In the genomic region with DNA sequence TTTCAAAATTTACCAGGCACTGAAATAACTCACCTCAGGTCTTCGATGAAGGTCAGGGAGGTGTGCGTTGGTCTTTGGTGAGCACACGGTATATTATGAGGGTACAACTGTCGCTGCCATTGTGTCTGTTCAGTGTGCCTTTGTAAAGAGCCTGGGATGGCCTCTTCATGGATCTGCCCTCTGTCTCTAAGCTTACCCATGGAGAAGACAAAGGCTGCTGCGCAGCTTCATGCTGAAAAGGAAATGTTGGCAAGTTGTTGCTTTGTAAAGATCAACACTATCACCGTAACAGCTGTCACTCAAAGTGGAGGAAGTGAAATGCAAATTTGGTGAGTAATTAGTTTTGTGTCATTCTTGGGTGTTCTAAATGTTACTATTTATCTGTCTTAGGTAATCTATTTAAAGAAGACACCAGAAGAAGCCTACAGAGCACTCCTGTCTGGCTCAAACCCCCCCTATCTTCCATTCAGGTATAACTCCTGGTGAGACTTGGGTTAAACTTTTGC, we compare ENCODE assay signal across 12 cellular contexts.
DNase-seq lines count a peak whose midpoint lies in the region; ATAC-seq and TF ChIP-seq lines count a peak whose summit lies in the region.
"Had no signal": no experiment of that assay in that cellular context is flagged by ENCODE, and none has a peak within 500 bp of the region (broad histone marks: within the 10 kb centered on the region; RNA-seq: fewer than 3 reads in every experiment).

No MANE protein-coding gene starts in this region.

- H3K27ac Mint-ChIP-seq in CD4-positive, alpha-beta T cell, result peak overlapping the region; percentile 94
- peak overlapping the region; percentile 43 for H3K27ac Mint-ChIP-seq in activated T-helper 1 cell treated with anti-CD3 and anti-CD28 coated beads, Interleukin-12 subunit alpha, Interleukin-12 subunit beta, Interleukin-2, Interleukin-4 antibody, amounts not matched to agents 30 ng/mL and 10 ng/mL and 1 ng/mL, durations not matched to agents 14 hours and 24 hours and 36 hours

- H3K27me3 ChIP-seq in CD4-positive, alpha-beta T cell (ENCODE audit: control insufficient read depth, insufficient read depth, low read length), result no peaks in the 10 kb centered on the region
- H3K27me3 ChIP-seq: cardiac muscle cell had no signal

- intact Hi-C loops in CD4-positive, alpha-beta T cell (cut with DNase I, micrococcal nuclease), result loop anchor here in 1 of 2 experiments (2.0 to 5.0 kb wide), 2 partner anchors 17 to 33 kb away; no protein-coding TSS in a partner anchor
- intact Hi-C loops in activated T-helper 1 cell treated with anti-CD3 and anti-CD28 coated beads, Interleukin-12 subunit alpha, Interleukin-12 subunit beta, Interleukin-2, Interleukin-4 antibody, amounts not matched to agents 30 ng/mL and 10 ng/mL and 1 ng/mL, durations not matched to agents 14 hours and 24 hours and 36 hours (cut with micrococcal nuclease), result loop anchor here (2.0 kb wide), 1 partner anchor 69 kb away; no protein-coding TSS in a partner anchor

- no peaks in the 10 kb centered on the region for H3K9me3 ChIP-seq in CD4-positive, alpha-beta T cell (ENCODE audit: control insufficient read depth, low read length)

- POLR2A ChIA-PET in CD4-positive, alpha-beta T cell (lab: Charles Lee), result interaction anchor here (0.9 to 5.4 kb wide), 26 partner anchors 9 to 158 kb away, joined by 3 to 67 read pairs (median 12); a partner anchor contains a TSS

- H3K4me3 Mint-ChIP-seq in CD4-positive, alpha-beta T cell, result peak overlapping the region; percentile 91
- H3K4me3 Mint-ChIP-seq in activated T-helper 1 cell treated with anti-CD3 and anti-CD28 coated beads, Interleukin-12 subunit alpha, Interleukin-12 subunit beta, Interleukin-2, Interleukin-4 antibody, amounts not matched to agents 30 ng/mL and 10 ng/mL and 1 ng/mL, durations not matched to agents 14 hours and 24 hours and 36 hours, result peak overlapping the region; percentile 45

- peak; percentile 74 for ATAC-seq in CD4-positive, alpha-beta T cell (ENCODE audit: poor library complexity)
- ATAC-seq in GM19324 (IDR thresholded peaks at IDR 0.05; ENCODE audit: low FRiP score, unreplicated experiment) (peak; percentile 87), HG03060 (IDR thresholded peaks at IDR 0.05; ENCODE audit: low read depth, unreplicated experiment) (peak; percentile 93)
- ATAC-seq: left ventricle myocardium superior had no signal

- H3K27ac ChIP-seq in CD4-positive, alpha-beta T cell (ENCODE audit: low read depth, low read length), result peak overlapping the region; percentile 49
- H3K27ac ChIP-seq: C4-2B, cardiac muscle cell, SK-N-MC had no signal

- peaks cover 84% of the 10 kb centered on the region for H3K4me1 Mint-ChIP-seq in CD4-positive, alpha-beta T cell (ENCODE audit: low read depth)
- peaks cover 51% of the 10 kb centered on the region for H3K4me1 Mint-ChIP-seq in activated T-helper 1 cell treated with anti-CD3 and anti-CD28 coated beads, Interleukin-12 subunit alpha, Interleukin-12 subunit beta, Interleukin-2, Interleukin-4 antibody, amounts not matched to agents 30 ng/mL and 10 ng/mL and 1 ng/mL, durations not matched to agents 14 hours and 24 hours and 36 hours (ENCODE audit: low read depth)

- CTCF ChIA-PET in CD4-positive, alpha-beta T cell (lab: Charles Lee), result interaction anchor here (0.9 to 4.0 kb wide), 21 partner anchors 8 to 72 kb away, joined by 3 to 32 read pairs (median 5); a partner anchor contains a TSS

- H3K9me3 Mint-ChIP-seq in CD4-positive, alpha-beta T cell, result no peaks in the 10 kb centered on the region
- no peaks in the 10 kb centered on the region for H3K9me3 Mint-ChIP-seq in activated T-helper 1 cell treated with anti-CD3 and anti-CD28 coated beads, Interleukin-12 subunit alpha, Interleukin-12 subunit beta, Interleukin-2, Interleukin-4 antibody, amounts not matched to agents 30 ng/mL and 10 ng/mL and 1 ng/mL, durations not matched to agents 14 hours and 24 hours and 36 hours

- H3K36me3 Mint-ChIP-seq in CD4-positive, alpha-beta T cell (ENCODE audit: low read depth), result peaks cover 79% of the 10 kb centered on the region
- peaks cover 22% of the 10 kb centered on the region for H3K36me3 Mint-ChIP-seq in activated T-helper 1 cell treated with anti-CD3 and anti-CD28 coated beads, Interleukin-12 subunit alpha, Interleukin-12 subunit beta, Interleukin-2, Interleukin-4 antibody, amounts not matched to agents 30 ng/mL and 10 ng/mL and 1 ng/mL, durations not matched to agents 14 hours and 24 hours and 36 hours (ENCODE audit: low read depth)

- peak; percentile 14 for TF ChIP-seq CTCF in CD4-positive, alpha-beta T cell (IDR thresholded peaks at IDR 0.05)

- no peaks in the 10 kb centered on the region for H3K27me3 Mint-ChIP-seq in CD4-positive, alpha-beta T cell
- H3K27me3 Mint-ChIP-seq in activated T-helper 1 cell treated with anti-CD3 and anti-CD28 coated beads, Interleukin-12 subunit alpha, Interleukin-12 subunit beta, Interleukin-2, Interleukin-4 antibody, amounts not matched to agents 30 ng/mL and 10 ng/mL and 1 ng/mL, durations not matched to agents 14 hours and 24 hours and 36 hours (ENCODE audit: insufficient read depth), result peaks cover 2% of the 10 kb centered on the region

- DNase-seq in CD4-positive, alpha-beta T cell, result peak in 5 of 10 experiments; percentile 11 to 33 (median 19)
- no peak for DNase-seq in activated T-helper 1 cell treated with anti-CD3 and anti-CD28 coated beads, Interleukin-12 subunit alpha, Interleukin-12 subunit beta, Interleukin-2, Interleukin-4 antibody, amounts not matched to agents 30 ng/mL and 10 ng/mL and 1 ng/mL, durations not matched to agents 14 hours and 24 hours and 36 hours (ENCODE audit: low spot score)
- DNase-seq in AML-193 (lab: John Stamatoyannopoulos, UW) (no peak), epidermal melanocyte (ENCODE audit: insufficient read length, low spot score) (no peak), cerebellar nuclear complex (lab: John Stamatoyannopoulos, UW) (no peak)
- DNase-seq in stimulated activated CD4-positive, alpha-beta T cell treated with anti-CD3 and anti-CD28 coated beads, Interleukin-4, amount 100 ng/mL, for 24 hours, result no peak
- DNase-seq: left ventricle myocardium superior had no signal
